In the genomic region with DNA sequence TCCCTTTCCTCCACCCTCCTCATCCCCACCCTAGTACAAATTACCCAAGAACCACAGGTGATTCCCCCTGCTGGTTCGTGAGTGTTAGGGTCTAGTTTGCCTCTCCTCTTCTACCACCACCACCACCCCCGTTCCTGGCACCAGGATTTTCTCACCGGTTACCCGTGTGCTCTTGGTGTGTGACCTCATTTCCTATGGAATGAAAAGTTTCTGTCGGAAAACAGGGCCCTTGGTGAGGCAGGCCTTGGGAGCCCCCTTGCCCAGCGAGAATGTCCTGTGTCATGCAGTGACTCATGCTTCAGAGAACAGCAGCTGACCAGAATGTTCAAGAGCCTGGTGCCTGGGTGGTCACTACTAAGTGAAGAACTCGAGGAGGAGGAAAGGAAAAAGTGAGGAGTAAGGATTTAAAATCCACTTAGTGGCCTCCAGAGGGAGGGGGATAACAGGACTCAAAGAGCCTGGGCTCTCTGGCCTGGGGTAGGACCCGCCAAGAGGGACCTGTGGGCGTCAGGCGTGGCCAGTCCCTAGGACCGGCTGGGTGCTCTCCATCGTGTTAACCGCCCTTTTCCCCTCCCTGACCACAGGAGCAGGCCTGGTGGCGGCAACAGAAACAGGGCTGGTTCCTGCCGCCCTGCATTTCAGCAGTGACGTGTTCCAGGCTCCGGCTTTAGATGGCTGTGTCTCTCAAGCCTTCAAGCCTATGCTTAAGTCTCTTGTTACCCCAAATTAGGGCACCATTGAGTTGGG, we compare ENCODE assay signal across 10 cellular contexts. TPM values are rescaled to one million over a fixed set of nuclear protein-coding genes. Genes with fewer than 3 reads are reported as not detected.
A peak's percentile ranks its signal among the peaks of the same experiment; 100 is the strongest.
DNase-seq lines count a peak whose midpoint lies in the region; ATAC-seq and TF ChIP-seq lines count a peak whose summit lies in the region.
"Had no signal": no experiment of that assay in that cellular context is flagged by ENCODE, and none has a peak within 500 bp of the region (broad histone marks: within the 10 kb centered on the region; RNA-seq: fewer than 3 reads in every experiment).

No MANE protein-coding gene starts in this region.

- H3K4me1 ChIP-seq in spleen: peaks cover 0 to 34% (median 27%) of the 10 kb centered on the region in 6 donors

- TF ChIP-seq POLR2A in spleen (IDR thresholded peaks at IDR 0.05): no peak

- peak overlapping the region; percentile 71 to 87 (median 80) for H3K27ac ChIP-seq in spleen

- ATAC-seq in HG02852 (IDR thresholded peaks at IDR 0.05; ENCODE audit: unreplicated experiment): no peak

- peaks cover 0 to 39% (median 19%) of the 10 kb centered on the region in 7 donors for H3K27me3 ChIP-seq in spleen (replicated peaks in 1 of 7)

- peaks cover 25% of the 10 kb centered on the region for H3K27me3 Mint-ChIP-seq in activated naive CD4-positive, alpha-beta T cell treated with anti-CD3 and anti-CD28 coated beads, Interleukin-2, amount 50 U/mL, for 24 hours
- H3K27me3 Mint-ChIP-seq in immature natural killer cell (ENCODE audit: low read depth in 3 of 3): peaks cover 17 to 18% (median 18%) of the 10 kb centered on the region in 3 donors
- peaks cover 78% of the 10 kb centered on the region for H3K27me3 Mint-ChIP-seq in activated naive CD4-positive, alpha-beta T cell treated with anti-CD3 and anti-CD28 coated beads, Interleukin-2, amount 10 ng/mL, durations not matched to agents 7 days and 5 days

- no peak for DNase-seq in activated naive CD4-positive, alpha-beta T cell treated with Interleukin-2 at 50 U/mL for 16 hours
- peak; percentile 89 for DNase-seq in brain pericyte (ENCODE audit: low read depth, low spot score)
- peak; percentile 45 to 55 (median 52) for DNase-seq in immature natural killer cell
- DNase-seq in spleen: no peak
- DNase-seq in activated naive CD4-positive, alpha-beta T cell treated with anti-CD3 and anti-CD28 coated beads, Interleukin-2, amount 10 ng/mL, durations not matched to agents 7 days and 5 days: no peak
- no peak for DNase-seq in NCI-H1436 (lab: John Stamatoyannopoulos, UW)
- DNase-seq: DND-41 had no signal

- H3K36me3 Mint-ChIP-seq in activated naive CD4-positive, alpha-beta T cell treated with anti-CD3 and anti-CD28 coated beads, Interleukin-2, amount 50 U/mL, for 24 hours: peaks cover 2% of the 10 kb centered on the region
- H3K36me3 Mint-ChIP-seq in immature natural killer cell: peaks cover 0 to 4% (median 0%) of the 10 kb centered on the region in 3 donors
- H3K36me3 Mint-ChIP-seq in activated naive CD4-positive, alpha-beta T cell treated with anti-CD3 and anti-CD28 coated beads, Interleukin-2, amount 10 ng/mL, durations not matched to agents 7 days and 5 days: no peaks in the 10 kb centered on the region

- peak overlapping the region; percentile 23 for H3K4me3 Mint-ChIP-seq in activated naive CD4-positive, alpha-beta T cell treated with anti-CD3 and anti-CD28 coated beads, Interleukin-2, amount 50 U/mL, for 24 hours
- H3K4me3 Mint-ChIP-seq in immature natural killer cell: peak overlapping the region; percentile 66 to 86 (median 80)
- no peak overlapping the region for H3K4me3 Mint-ChIP-seq in activated naive CD4-positive, alpha-beta T cell treated with anti-CD3 and anti-CD28 coated beads, Interleukin-2, amount 10 ng/mL, durations not matched to agents 7 days and 5 days

- H3K4me1 Mint-ChIP-seq in activated naive CD4-positive, alpha-beta T cell treated with anti-CD3 and anti-CD28 coated beads, Interleukin-2, amount 50 U/mL, for 24 hours: peaks cover 15% of the 10 kb centered on the region
- H3K4me1 Mint-ChIP-seq in immature natural killer cell: peaks cover 29% of the 10 kb centered on the region in 2 donors
- peaks cover 19% of the 10 kb centered on the region for H3K4me1 Mint-ChIP-seq in activated naive CD4-positive, alpha-beta T cell treated with anti-CD3 and anti-CD28 coated beads, Interleukin-2, amount 10 ng/mL, durations not matched to agents 7 days and 5 days

- CTCF ChIA-PET in activated naive CD4-positive, alpha-beta T cell treated with anti-CD3 and anti-CD28 coated beads, Interleukin-2, amount 10 ng/mL, durations not matched to agents 7 days and 5 days (lab: Charles Lee): interaction anchor here (1.0 kb wide), 1 partner anchor 9 kb away, joined by 4 read pairs; no protein-coding TSS in a partner anchor

- TF ChIP-seq CTCF in spleen (IDR thresholded peaks at IDR 0.05 in 8 of 11, conservative IDR thresholded peaks at IDR 0.05 in 3 of 11): no peak

- H3K9me3 ChIP-seq in spleen: no peaks in the 10 kb centered on the region

- H3K9me3 Mint-ChIP-seq in activated naive CD4-positive, alpha-beta T cell treated with anti-CD3 and anti-CD28 coated beads, Interleukin-2, amount 50 U/mL, for 24 hours: no peaks in the 10 kb centered on the region
- no peaks in the 10 kb centered on the region for H3K9me3 Mint-ChIP-seq in immature natural killer cell
- H3K9me3 Mint-ChIP-seq in activated naive CD4-positive, alpha-beta T cell treated with anti-CD3 and anti-CD28 coated beads, Interleukin-2, amount 10 ng/mL, durations not matched to agents 7 days and 5 days: no peaks in the 10 kb centered on the region
- H3K9me3 Mint-ChIP-seq: activated T-cell treated with anti-CD3 and anti-CD28 coated beads, Interleukin-2, amount 50 U/mL, for 72 hours had no signal

- H3K27ac Mint-ChIP-seq in activated naive CD4-positive, alpha-beta T cell treated with anti-CD3 and anti-CD28 coated beads, Interleukin-2, amount 50 U/mL, for 24 hours: no peak overlapping the region
- H3K27ac Mint-ChIP-seq in immature natural killer cell: peak overlapping the region in 2 of 6 donors; percentile 28 to 73
- H3K27ac Mint-ChIP-seq in activated naive CD4-positive, alpha-beta T cell treated with anti-CD3 and anti-CD28 coated beads, Interleukin-2, amount 10 ng/mL, durations not matched to agents 7 days and 5 days: no peak overlapping the region
- H3K27ac Mint-ChIP-seq: activated T-cell treated with anti-CD3 and anti-CD28 coated beads, Interleukin-2, amount 50 U/mL, for 72 hours had no signal

- no peaks in the 10 kb centered on the region for H3K36me3 ChIP-seq in spleen

- peak overlapping the region in 3 of 8 donors; percentile 31 to 60 (median 40) for H3K4me3 ChIP-seq in spleen

- intact Hi-C loops in spleen (cut with DNase I; ENCODE audit: low total_unique reads): loop anchor here (5.0 kb wide), 1 partner anchor 434 kb away; no protein-coding TSS in a partner anchor

- WGBS in spleen, 5 donors: 18 to 48% (median 34%) methylated on average over 16 to 17 of the region's 17 CpGs

RNA-seq across cellular contexts. Expression of a gene that starts 30.2 kb away (rescaled TPM):
- polyA plus RNA-seq in immature natural killer cell: not detected
- not detected for total RNA-seq in spleen
- not detected for polyA plus RNA-seq in spleen
- total RNA-seq: activated T-cell treated with anti-CD3 and anti-CD28 coated beads, Interleukin-2, amount 50 U/mL, for 72 hours had no signal

RNA-seq across cellular contexts. Expression of a gene that starts 41.4 kb away (rescaled TPM):
- polyA plus RNA-seq in immature natural killer cell (not detected), spleen (1 to 10 TPM; 1.5 to 4.7 (median 2.2) TPM)
- 10 to 100 TPM; 15.0 to 41.3 (median 29.0) TPM for total RNA-seq in spleen

Comparison
In these comparisons a context has a peak if more than half of its experiments do, and no peak if none do; other contexts are left out.
1. DNase-seq: peak in brain pericyte (single experiment) and immature natural killer cell (3 of 3); none in activated naive CD4-positive, alpha-beta T cell treated with Interleukin-2 at 50 U/mL for 16 hours (single experiment), spleen (single experiment), activated naive CD4-positive, alpha-beta T cell treated with anti-CD3 and anti-CD28 coated beads, Interleukin-2, amount 10 ng/mL, durations not matched to agents 7 days and 5 days (single experiment) and NCI-H1436 (single experiment).